ENCODE assay signal across 12 cellular contexts in the genomic region with DNA sequence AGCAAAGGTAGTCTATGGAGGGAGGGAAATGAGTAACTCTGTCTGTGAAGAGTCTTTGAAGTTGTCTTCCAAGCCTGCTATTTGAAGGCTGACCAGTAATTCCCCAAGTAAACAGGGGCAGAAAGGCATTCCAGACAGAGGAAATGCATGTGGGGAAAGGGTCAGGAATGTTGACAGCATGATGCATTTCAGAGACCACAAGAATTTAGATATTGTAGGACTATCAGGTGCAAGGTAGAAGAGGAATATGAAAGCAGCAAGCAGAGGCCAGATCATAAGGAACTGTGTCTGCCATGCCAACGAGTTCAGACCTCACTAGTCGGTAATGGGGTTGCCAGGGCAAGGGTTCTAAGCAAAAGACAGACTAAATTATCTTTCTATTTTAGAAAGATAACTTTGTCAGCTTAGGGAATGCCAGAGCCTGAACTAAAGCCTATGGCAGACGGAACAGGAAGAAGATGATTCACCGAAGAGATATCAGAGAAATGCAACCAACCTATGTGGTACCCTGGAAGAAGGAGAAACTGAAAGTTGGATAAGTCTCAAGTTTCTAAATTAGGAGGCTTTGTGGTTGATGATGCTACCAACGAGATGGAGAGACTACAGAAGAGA.
DNase-seq lines count a peak whose midpoint lies in the region; ATAC-seq and TF ChIP-seq lines count a peak whose summit lies in the region.
"Had no signal": no experiment of that assay in that cellular context is flagged by ENCODE, and none has a peak within 500 bp of the region (broad histone marks: within the 10 kb centered on the region; RNA-seq: fewer than 3 reads in every experiment).

No MANE protein-coding gene starts in this region.

- no peaks in the 10 kb centered on the region for H3K9me3 Mint-ChIP-seq in CD4-positive, alpha-beta T cell

- no peak overlapping the region for H3K27ac ChIP-seq in brain microvascular endothelial cell
- H3K27ac ChIP-seq in CD4-positive, alpha-beta T cell (ENCODE audit: low read depth, low read length) = no peak overlapping the region
- H3K27ac ChIP-seq: skin epidermis had no signal

- H3K36me3 Mint-ChIP-seq in CD4-positive, alpha-beta T cell (ENCODE audit: low read depth) = no peaks in the 10 kb centered on the region
- H3K36me3 Mint-ChIP-seq: naive thymus-derived CD4-positive, alpha-beta T cell had no signal

- H3K36me3 ChIP-seq in brain microvascular endothelial cell (replicated peaks) = no peaks in the 10 kb centered on the region

- no peak overlapping the region for H3K27ac Mint-ChIP-seq in CD4-positive, alpha-beta T cell
- H3K27ac Mint-ChIP-seq: naive thymus-derived CD4-positive, alpha-beta T cell had no signal

- H3K27me3 Mint-ChIP-seq in CD4-positive, alpha-beta T cell = peaks cover 23% of the 10 kb centered on the region

- no peak for ATAC-seq in CD4-positive, alpha-beta T cell (ENCODE audit: poor library complexity)
- no peak for ATAC-seq in GM18907 (IDR thresholded peaks at IDR 0.05; ENCODE audit: unreplicated experiment)
- no peak for ATAC-seq in GM18505 (IDR thresholded peaks at IDR 0.05; ENCODE audit: unreplicated experiment)
- ATAC-seq: naive thymus-derived CD4-positive, alpha-beta T cell had no signal

- no peaks in the 10 kb centered on the region for H3K4me1 Mint-ChIP-seq in CD4-positive, alpha-beta T cell (ENCODE audit: low read depth)

- H3K4me3 Mint-ChIP-seq in CD4-positive, alpha-beta T cell = no peak overlapping the region
- H3K4me3 Mint-ChIP-seq: naive thymus-derived CD4-positive, alpha-beta T cell had no signal

- H3K9me3 ChIP-seq in CD4-positive, alpha-beta T cell (ENCODE audit: control insufficient read depth, low read length) = no peaks in the 10 kb centered on the region

- in situ Hi-C loops in brain microvascular endothelial cell (cut with HindIII; ENCODE audit: low pct_ligation_motif_present, low sequenced_read_pairs) = no loop called here

- DNase-seq in EL = peak; percentile 61
- peak; percentile 22 for DNase-seq in MV-4-11 (lab: John Stamatoyannopoulos, UW)
- DNase-seq in brain microvascular endothelial cell = peak; percentile 79
- peak; percentile 1 for DNase-seq in myocyte (ENCODE audit: low read depth)
- no peak for DNase-seq in CD4-positive, alpha-beta T cell
- DNase-seq in posterior cingulate gyrus = no peak
- DNase-seq: kidney; naive thymus-derived CD4-positive, alpha-beta T cell; SIG-M5 had no signal

- no peak for TF ChIP-seq POLR2A in GM18505 (IDR thresholded peaks at IDR 0.05; ENCODE audit: borderline replicate concordance, extremely low read depth, insufficient read depth, insufficient read length)

- no peak for TF ChIP-seq CTCF in brain microvascular endothelial cell (IDR thresholded peaks at IDR 0.05; ENCODE audit: low read depth, low read length, missing control alignments)
- no peak for TF ChIP-seq CTCF in CD4-positive, alpha-beta T cell (IDR thresholded peaks at IDR 0.05)

- intact Hi-C loops in CD4-positive, alpha-beta T cell (cut with DNase I, micrococcal nuclease) = no loop called here
- intact Hi-C loops in posterior cingulate gyrus (cut with DNase I) = no loop called here

- no peaks in the 10 kb centered on the region for H3K27me3 ChIP-seq in brain microvascular endothelial cell (replicated peaks)
- no peaks in the 10 kb centered on the region for H3K27me3 ChIP-seq in CD4-positive, alpha-beta T cell (ENCODE audit: control insufficient read depth, insufficient read depth, low read length)

- H3K4me3 ChIP-seq in brain microvascular endothelial cell (ENCODE audit: low read depth, low read length) = no peak overlapping the region
- H3K4me3 ChIP-seq: skin epidermis had no signal

- POLR2A ChIA-PET in CD4-positive, alpha-beta T cell (lab: Charles Lee) = no interaction called here

- CTCF ChIA-PET in CD4-positive, alpha-beta T cell (lab: Charles Lee) = no interaction called here

Comparison
In these comparisons a context has a peak if more than half of its experiments do, and no peak if none do; other contexts are left out.
1. DNase-seq: peak in EL (single experiment), MV-4-11 (single experiment), brain microvascular endothelial cell (single experiment) and myocyte (single experiment); none in CD4-positive, alpha-beta T cell (0 of 10) and posterior cingulate gyrus (0 of 10).